20 cellular contexts compared by ENCODE assay signal in the genomic region with DNA sequence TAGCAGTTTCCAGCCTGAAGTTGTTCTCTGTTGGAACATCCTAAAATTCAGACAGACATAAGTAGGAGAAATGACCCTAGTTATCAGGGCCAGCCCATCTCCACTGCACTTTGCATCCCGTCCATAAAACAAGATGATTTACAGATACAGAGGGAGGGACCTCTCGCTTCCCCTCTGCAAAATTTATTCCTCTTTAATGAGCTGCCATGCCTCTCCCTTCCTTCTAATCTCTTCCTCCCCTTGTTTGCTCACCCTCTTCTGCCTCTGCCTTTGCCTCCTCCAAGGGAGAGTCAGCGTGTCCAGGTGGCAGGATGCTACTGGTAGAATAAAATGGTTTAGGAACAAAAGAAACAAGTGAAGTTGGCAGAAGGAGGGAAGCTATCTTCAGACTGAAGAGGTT.
DNase-seq lines count a peak whose midpoint lies in the region; ATAC-seq and TF ChIP-seq lines count a peak whose summit lies in the region.
"Had no signal": no experiment of that assay in that cellular context is flagged by ENCODE, and none has a peak within 500 bp of the region (broad histone marks: within the 10 kb centered on the region; RNA-seq: fewer than 3 reads in every experiment).

No MANE protein-coding gene starts in this region.

- no peak for TF ChIP-seq POLR2A in uterus (IDR thresholded peaks at IDR 0.05)

- no peak for TF ChIP-seq CTCF in uterus (IDR thresholded peaks at IDR 0.05)

- H3K9me3 ChIP-seq in uterus = no peaks in the 10 kb centered on the region

- H3K4me1 ChIP-seq in uterus = no peaks in the 10 kb centered on the region

- intact Hi-C loops in left colon (cut with DNase I, micrococcal nuclease) (no loop called here), uterus (cut with DNase I; ENCODE audit: low total_unique reads) (no loop called here)

- H3K36me3 ChIP-seq in uterus = no peaks in the 10 kb centered on the region

- in situ Hi-C loops in ACHN (cut with HindIII; ENCODE audit: low pct_ligation_motif_present, low pct_unique_long_range_greater_than_20kb, low sequenced_read_pairs) = no loop called here

- DNase-seq in NCI-H1105 treated with DMSO at 0.1 percent for 48 hours (lab: John Stamatoyannopoulos, UW) (peak; percentile 10), NCI-H1105 (lab: John Stamatoyannopoulos, UW) (no peak), NCI-H526 treated with DMSO at 0.1 percent for 48 hours (lab: John Stamatoyannopoulos, UW) (peak; percentile 47), left colon (no peak), uterus (no peak), ACHN (no peak)
- DNase-seq in activated effector memory CD4-positive, alpha-beta T cell treated with Interleukin-2 at 50 U/mL for 16 hours = no peak
- DNase-seq: 8988T; CD8-positive, alpha-beta memory T cell; GDM1; GOT3; Kasumi-1; MM.1S; NCI-H1092 treated with DMSO at 0.1 percent for 48 hours; NCI-H187 treated with DMSO at 0.1 percent for 48 hours; NCI-H2171; NK-92 treated with Interleukin-12 subunit alpha and Interleukin-12 subunit beta, amount 100 ng/mL, for 24 hours; OCI-M1 had no signal

- no peak overlapping the region for H3K4me3 ChIP-seq in uterus
- H3K4me3 ChIP-seq: GM12878 had no signal

- peak; percentile 26 for ATAC-seq in left colon
- ATAC-seq in GM19452 (IDR thresholded peaks at IDR 0.05; ENCODE audit: unreplicated experiment) = no peak
- ATAC-seq: GM12878 had no signal

- H3K27me3 ChIP-seq in uterus = no peaks in the 10 kb centered on the region

- H3K27ac ChIP-seq in uterus = no peak overlapping the region

Comparison
In these comparisons a context has a peak if more than half of its experiments do, and no peak if none do; other contexts are left out.
1. DNase-seq: peak in NCI-H1105 treated with DMSO at 0.1 percent for 48 hours (single experiment) and NCI-H526 treated with DMSO at 0.1 percent for 48 hours (single experiment); none in NCI-H1105 (single experiment), left colon (0 of 2), activated effector memory CD4-positive, alpha-beta T cell treated with Interleukin-2 at 50 U/mL for 16 hours (single experiment), uterus (0 of 2) and ACHN (single experiment).